ENCODE assay signal across 11 cellular contexts in the genomic region with DNA sequence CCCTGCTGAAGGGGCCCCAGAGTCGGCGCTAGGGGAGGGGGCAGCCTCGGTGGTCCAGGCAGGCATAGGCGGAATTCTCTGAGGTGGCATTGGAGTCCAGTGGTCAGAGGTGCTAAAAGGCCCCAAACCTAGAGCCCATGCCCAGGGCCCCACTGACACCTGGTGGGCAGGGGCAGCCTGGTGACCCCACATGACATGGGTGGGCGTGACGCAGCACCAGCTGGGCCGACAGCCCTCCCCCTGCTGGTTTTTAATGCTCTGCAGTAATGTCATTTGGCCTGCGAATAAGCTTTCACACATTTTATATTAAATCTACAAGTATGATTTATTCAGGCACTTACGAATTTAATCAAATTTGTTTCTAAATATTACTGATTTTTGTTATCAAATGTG. TPM values are rescaled to one million over a fixed set of nuclear protein-coding genes. Genes with fewer than 3 reads are reported as not detected.
DNase-seq lines count a peak whose midpoint lies in the region; ATAC-seq and TF ChIP-seq lines count a peak whose summit lies in the region.
"Had no signal": no experiment of that assay in that cellular context is flagged by ENCODE, and none has a peak within 500 bp of the region (broad histone marks: within the 10 kb centered on the region; RNA-seq: fewer than 3 reads in every experiment).

No MANE protein-coding gene starts in this region.

- no peak overlapping the region for H3K23ac ChIP-seq in IMR-90 (ENCODE audit: low read depth, low read length)

- no peak overlapping the region for H3K4me2 ChIP-seq in IMR-90 (ENCODE audit: low read depth, low read length)

- CTCF ChIA-PET in activated CD4-positive, alpha-beta memory T cell treated with anti-CD3 and anti-CD28 coated beads, Interleukin-2, amount 10 ng/mL, durations not matched to agents 7 days and 5 days (lab: Charles Lee) = no interaction called here
- CTCF ChIA-PET in activated CD4-positive, alpha-beta memory T cell treated with anti-CD3 and anti-CD28 coated beads for 36 hours (lab: Charles Lee) = no interaction called here
- CTCF ChIA-PET in IMR-90 (lab: Yijun Ruan, JAX) = interaction anchor here (1.3 kb wide), 1 partner anchor 18 kb away, joined by 3 read pairs; no protein-coding TSS in a partner anchor

- no peak overlapping the region for H3K27ac Mint-ChIP-seq in activated CD4-positive, alpha-beta memory T cell treated with anti-CD3 and anti-CD28 coated beads, Interleukin-2, amount 10 ng/mL, durations not matched to agents 7 days and 5 days
- H3K27ac Mint-ChIP-seq in activated CD4-positive, alpha-beta memory T cell treated with anti-CD3 and anti-CD28 coated beads for 36 hours = no peak overlapping the region
- peak overlapping the region; percentile 98 for H3K27ac Mint-ChIP-seq in dendritic cell treated with granulocyte-macrophage colony-stimulating factor and Interleukin-4, amounts not matched to agents 40 ng/mL and 50 ng/mL, for 4 days
- no peak overlapping the region for H3K27ac Mint-ChIP-seq in progenitor cell of endocrine pancreas

- peak overlapping the region; percentile 95 for H3K4me3 Mint-ChIP-seq in activated CD4-positive, alpha-beta memory T cell treated with anti-CD3 and anti-CD28 coated beads, Interleukin-2, amount 10 ng/mL, durations not matched to agents 7 days and 5 days
- H3K4me3 Mint-ChIP-seq in activated CD4-positive, alpha-beta memory T cell treated with anti-CD3 and anti-CD28 coated beads for 36 hours = no peak overlapping the region
- H3K4me3 Mint-ChIP-seq in dendritic cell treated with granulocyte-macrophage colony-stimulating factor and Interleukin-4, amounts not matched to agents 40 ng/mL and 50 ng/mL, for 4 days = no peak overlapping the region
- peak overlapping the region; percentile 92 for H3K4me3 Mint-ChIP-seq in progenitor cell of endocrine pancreas (ENCODE audit: low read depth)

- no peaks in the 10 kb centered on the region for H3K27me3 ChIP-seq in IMR-90 (ENCODE audit: control insufficient read depth, insufficient read depth, low read length)
- no peaks in the 10 kb centered on the region for H3K27me3 ChIP-seq in BE2C
- H3K27me3 ChIP-seq: left lung had no signal

- peaks cover 10% of the 10 kb centered on the region for H3K9me1 ChIP-seq in IMR-90 (ENCODE audit: insufficient read depth, low read length)

- H2AK5ac ChIP-seq in IMR-90 (ENCODE audit: low read depth, low read length) = no peak overlapping the region

- BruUV-seq in IMR-90 (replicated peaks; lab: Mats Ljungman, UMichigan) = no TSS peak

- no peak overlapping the region for H2BK15ac ChIP-seq in IMR-90 (ENCODE audit: low read depth, low read length)

- no peak overlapping the region for H2AFZ ChIP-seq in IMR-90 (replicated peaks; ENCODE audit: low read length, poor library complexity)

- no peak overlapping the region for H4K91ac ChIP-seq in IMR-90 (ENCODE audit: insufficient read depth, low read depth, low read length)

- no peak overlapping the region for H4K8ac ChIP-seq in IMR-90 (ENCODE audit: low read depth in 2 of 2, low read length in 2 of 2)

- H4K20me1 ChIP-seq in IMR-90 (ENCODE audit: insufficient read depth, low read length) = peaks cover 45% of the 10 kb centered on the region

- peaks cover 20% of the 10 kb centered on the region for H3K36me3 Mint-ChIP-seq in activated CD4-positive, alpha-beta memory T cell treated with anti-CD3 and anti-CD28 coated beads, Interleukin-2, amount 10 ng/mL, durations not matched to agents 7 days and 5 days (ENCODE audit: low read depth)
- peaks cover 17% of the 10 kb centered on the region for H3K36me3 Mint-ChIP-seq in activated CD4-positive, alpha-beta memory T cell treated with anti-CD3 and anti-CD28 coated beads for 36 hours
- H3K36me3 Mint-ChIP-seq in dendritic cell treated with granulocyte-macrophage colony-stimulating factor and Interleukin-4, amounts not matched to agents 40 ng/mL and 50 ng/mL, for 4 days (ENCODE audit: low read depth) = peaks cover 53% of the 10 kb centered on the region
- H3K36me3 Mint-ChIP-seq in progenitor cell of endocrine pancreas (ENCODE audit: insufficient read depth) = no peaks in the 10 kb centered on the region

- no peak overlapping the region for H4K5ac ChIP-seq in IMR-90 (ENCODE audit: low read depth, low read length)

- TF ChIP-seq POLR2A in IMR-90 (IDR thresholded peaks at IDR 0.05; ENCODE audit: low read depth, low read length) = no peak

- H2BK120ac ChIP-seq in IMR-90 (ENCODE audit: low read depth, low read length) = no peak overlapping the region

- intact Hi-C loops in activated CD4-positive, alpha-beta memory T cell treated with anti-CD3 and anti-CD28 coated beads for 36 hours (cut with micrococcal nuclease) = no loop called here
- intact Hi-C loops in IMR-90 (cut with micrococcal nuclease) = no loop called here
- intact Hi-C loops in dendritic cell treated with granulocyte-macrophage colony-stimulating factor and Interleukin-4, amounts not matched to agents 40 ng/mL and 50 ng/mL, for 4 days (cut with micrococcal nuclease) = no loop called here

- POLR2A ChIA-PET in activated CD4-positive, alpha-beta memory T cell treated with anti-CD3 and anti-CD28 coated beads, Interleukin-2, amount 10 ng/mL, durations not matched to agents 7 days and 5 days (lab: Charles Lee) = interaction anchor here (1.1 to 4.1 kb wide), 7 partner anchors 8 to 70 kb away, joined by 3 to 43 read pairs (median 5); a partner anchor contains a TSS
- POLR2A ChIA-PET in activated CD4-positive, alpha-beta memory T cell treated with anti-CD3 and anti-CD28 coated beads for 36 hours (lab: Charles Lee) = interaction anchor here (2.3 kb wide), 1 partner anchor 19 kb away, joined by 12 read pairs; a partner anchor contains a TSS
- POLR2A ChIA-PET in IMR-90 (lab: Charles Lee; ENCODE audit: unreplicated experiment) = no interaction called here

- no peak overlapping the region for H2BK20ac ChIP-seq in IMR-90 (ENCODE audit: low read depth, low read length)

- no peaks in the 10 kb centered on the region for H3K9me3 Mint-ChIP-seq in activated CD4-positive, alpha-beta memory T cell treated with anti-CD3 and anti-CD28 coated beads, Interleukin-2, amount 10 ng/mL, durations not matched to agents 7 days and 5 days
- H3K9me3 Mint-ChIP-seq in activated CD4-positive, alpha-beta memory T cell treated with anti-CD3 and anti-CD28 coated beads for 36 hours = no peaks in the 10 kb centered on the region
- no peaks in the 10 kb centered on the region for H3K9me3 Mint-ChIP-seq in dendritic cell treated with granulocyte-macrophage colony-stimulating factor and Interleukin-4, amounts not matched to agents 40 ng/mL and 50 ng/mL, for 4 days
- no peaks in the 10 kb centered on the region for H3K9me3 Mint-ChIP-seq in progenitor cell of endocrine pancreas (ENCODE audit: low read depth)

- in situ Hi-C loops in IMR-90 (cut with MboI; ENCODE audit: low sequenced_read_pairs) = loop anchor here (10.0 kb wide), 1 partner anchor 155 kb away; a partner anchor contains a TSS
- in situ Hi-C loops in ACHN (cut with HindIII; ENCODE audit: low pct_ligation_motif_present, low pct_unique_long_range_greater_than_20kb, low sequenced_read_pairs) = no loop called here

- no peak overlapping the region for H2BK5ac ChIP-seq in IMR-90 (ENCODE audit: low read depth, low read length, poor library complexity, severe bottlenecking)

- no peak for DNase-seq in activated CD4-positive, alpha-beta memory T cell treated with anti-CD3 and anti-CD28 coated beads, Interleukin-2, amount 10 ng/mL, durations not matched to agents 7 days and 5 days
- DNase-seq in activated CD4-positive, alpha-beta memory T cell treated with anti-CD3 and anti-CD28 coated beads for 36 hours = no peak
- no peak for DNase-seq in IMR-90
- no peak for DNase-seq in progenitor cell of endocrine pancreas (ENCODE audit: low spot score, unreplicated experiment)
- no peak for DNase-seq in ACHN
- DNase-seq in cerebellar nuclear complex (lab: John Stamatoyannopoulos, UW) = no peak
- no peak for DNase-seq in BE2C
- DNase-seq: left lung, NCI-H1105, NCI-H524 had no signal

- peaks cover 6 to 34% of the 10 kb centered on the region in 2 experiments; a peak in 3 of 4 replicates for H3K79me1 ChIP-seq in IMR-90 (ENCODE audit: low read depth in 1 of 2, low read length in 2 of 2)

- no peaks in the 10 kb centered on the region for H3K27me3 Mint-ChIP-seq in activated CD4-positive, alpha-beta memory T cell treated with anti-CD3 and anti-CD28 coated beads, Interleukin-2, amount 10 ng/mL, durations not matched to agents 7 days and 5 days
- H3K27me3 Mint-ChIP-seq in activated CD4-positive, alpha-beta memory T cell treated with anti-CD3 and anti-CD28 coated beads for 36 hours = no peaks in the 10 kb centered on the region
- no peaks in the 10 kb centered on the region for H3K27me3 Mint-ChIP-seq in dendritic cell treated with granulocyte-macrophage colony-stimulating factor and Interleukin-4, amounts not matched to agents 40 ng/mL and 50 ng/mL, for 4 days
- H3K27me3 Mint-ChIP-seq in progenitor cell of endocrine pancreas = no peaks in the 10 kb centered on the region

- H3K4me3 ChIP-seq in IMR-90 (ENCODE audit: insufficient read depth, low read depth, low read length) (no peak overlapping the region), BE2C (ENCODE audit: low read depth, low read length) (no peak overlapping the region)

- peaks cover 5% of the 10 kb centered on the region; the same call in 1 of the 2 replicates for H3K36me3 ChIP-seq in IMR-90 (ENCODE audit: control insufficient read depth, insufficient read depth, low read length)
- peaks cover 9% of the 10 kb centered on the region for H3K36me3 ChIP-seq in BE2C
- H3K36me3 ChIP-seq: left lung had no signal

- no peak overlapping the region for H3K9ac ChIP-seq in IMR-90 (ENCODE audit: low read depth, low read length)

- no peak for TF ChIP-seq CTCF in IMR-90 (conservative IDR thresholded peaks at IDR 0.05; ENCODE audit: low read depth, low read length)
- no peak for TF ChIP-seq CTCF in progenitor cell of endocrine pancreas (IDR thresholded peaks at IDR 0.05; ENCODE audit: unreplicated experiment)
- no peak for TF ChIP-seq CTCF in BE2C (IDR thresholded peaks at IDR 0.05; ENCODE audit: low read depth, low read length)

- no peak overlapping the region for H3K14ac ChIP-seq in IMR-90 (replicated peaks; ENCODE audit: low read depth, low read length)

- ATAC-seq in IMR-90 (ENCODE audit: low read depth) = no peak
- ATAC-seq: left lung had no signal

- dilution Hi-C loops in IMR-90 (cut with HindIII; ENCODE audit: low sequenced_read_pairs, unreplicated experiment) = no loop called here

- H3K4me1 Mint-ChIP-seq in activated CD4-positive, alpha-beta memory T cell treated with anti-CD3 and anti-CD28 coated beads, Interleukin-2, amount 10 ng/mL, durations not matched to agents 7 days and 5 days = peaks cover 31% of the 10 kb centered on the region
- peaks cover 28% of the 10 kb centered on the region for H3K4me1 Mint-ChIP-seq in activated CD4-positive, alpha-beta memory T cell treated with anti-CD3 and anti-CD28 coated beads for 36 hours (ENCODE audit: low read depth)
- peaks cover 52% of the 10 kb centered on the region for H3K4me1 Mint-ChIP-seq in dendritic cell treated with granulocyte-macrophage colony-stimulating factor and Interleukin-4, amounts not matched to agents 40 ng/mL and 50 ng/mL, for 4 days (ENCODE audit: low read depth)
- H3K4me1 Mint-ChIP-seq in progenitor cell of endocrine pancreas (ENCODE audit: low read depth) = peaks cover 16% of the 10 kb centered on the region

- WGBS in IMR-90 (ENCODE audit: extremely low coverage in 2 of 2, insufficient read length in 1 of 2), 2 experiments = 94% methylated on average over 3 of the region's 9 CpGs; no CpG with 5 or more reads in 1 of the 2 experiments

- no peak for TF ChIP-seq RAD21 in IMR-90 (IDR thresholded peaks at IDR 0.05; ENCODE audit: low read length)

- no peak overlapping the region for H3K27ac ChIP-seq in IMR-90 (ENCODE audit: insufficient read depth, low read length)
- H3K27ac ChIP-seq: left lung had no signal

- H3K56ac ChIP-seq in IMR-90 (ENCODE audit: extremely low read depth, insufficient read depth, low read length) = no peak overlapping the region

- H3K18ac ChIP-seq in IMR-90 (ENCODE audit: low read depth, low read length) = no peak overlapping the region

- H3K9me3 ChIP-seq in IMR-90 (ENCODE audit: control insufficient read depth, insufficient read depth, low read length) = no peaks in the 10 kb centered on the region
- H3K9me3 ChIP-seq in BE2C = no peaks in the 10 kb centered on the region
- H3K9me3 ChIP-seq: left lung had no signal

- H2AK9ac ChIP-seq in IMR-90 (replicated peaks; ENCODE audit: low read depth, low read length, poor library complexity) = peak overlapping the region; percentile 94

- H3K4me1 ChIP-seq in IMR-90 (ENCODE audit: control insufficient read depth, insufficient read depth, low read length) (peaks cover 8% of the 10 kb centered on the region), BE2C (no peaks in the 10 kb centered on the region)

- H3K4ac ChIP-seq in IMR-90 (ENCODE audit: low read depth, low read length) = no peak overlapping the region

RNA-seq across cellular contexts. Expression of a gene that starts 2.1 kb away (rescaled TPM):
- 100 to 1,000 TPM; 218 to 222 TPM for total RNA-seq in activated CD4-positive, alpha-beta memory T cell treated with anti-CD3 and anti-CD28 coated beads, Interleukin-2, amount 10 ng/mL, durations not matched to agents 7 days and 5 days
- 100 to 1,000 TPM; 292 to 294 TPM for total RNA-seq in activated CD4-positive, alpha-beta memory T cell treated with anti-CD3 and anti-CD28 coated beads for 36 hours
- 57.5 and 65.0 TPM in 2 replicates for total RNA-seq in IMR-90 (2012; rRNA removed)
- 192 and 194 TPM in 2 replicates for polyA plus RNA-seq in IMR-90 (2012; rRNA removed)
- polyA plus RNA-seq in IMR-90 (2012; cell fraction: cytosol; rRNA removed) = 216 and 218 TPM in 2 replicates
- 233 and 331 TPM in 2 replicates for polyA plus RNA-seq in IMR-90 (2012; cell fraction: nucleus; rRNA removed; ENCODE audit: low replicate concordance)
- 231 and 237 TPM in 2 replicates for total RNA-seq in progenitor cell of endocrine pancreas
- 443 TPM for polyA plus RNA-seq in BE2C (2012; ENCODE audit: insufficient read depth, insufficient read length, low read depth)

RNA-seq across cellular contexts. Expression of a gene that starts 18.7 kb away (rescaled TPM):
- 10 to 100 TPM; 43.0 to 44.8 TPM for total RNA-seq in activated CD4-positive, alpha-beta memory T cell treated with anti-CD3 and anti-CD28 coated beads, Interleukin-2, amount 10 ng/mL, durations not matched to agents 7 days and 5 days
- total RNA-seq in activated CD4-positive, alpha-beta memory T cell treated with anti-CD3 and anti-CD28 coated beads for 36 hours = 10 to 100 TPM; 50.7 to 52.5 TPM
- total RNA-seq in IMR-90 (2012; rRNA removed) = 20.3 TPM in 2 replicates
- 30.1 and 42.0 TPM in 2 replicates for polyA plus RNA-seq in IMR-90 (2012; rRNA removed)
- 23.4 and 54.6 TPM in 2 replicates for polyA plus RNA-seq in IMR-90 (2012; cell fraction: cytosol; rRNA removed)
- polyA plus RNA-seq in IMR-90 (2012; cell fraction: nucleus; rRNA removed; ENCODE audit: low replicate concordance) = 26.2 and 57.7 TPM in 2 replicates
- 69.2 and 72.6 TPM in 2 replicates for total RNA-seq in progenitor cell of endocrine pancreas
- 89.8 TPM for polyA plus RNA-seq in BE2C (2012; ENCODE audit: insufficient read depth, insufficient read length, low read depth)

RNA-seq across cellular contexts. Expression of a gene that starts 33.8 kb away (rescaled TPM):
- total RNA-seq in activated CD4-positive, alpha-beta memory T cell treated with anti-CD3 and anti-CD28 coated beads, Interleukin-2, amount 10 ng/mL, durations not matched to agents 7 days and 5 days = 1 to 10 TPM; 2.0 to 2.3 TPM
- under 1 TPM; 0.63 to 0.67 TPM for total RNA-seq in activated CD4-positive, alpha-beta memory T cell treated with anti-CD3 and anti-CD28 coated beads for 36 hours
- total RNA-seq in IMR-90 (2012; rRNA removed) (0.18 and 0.28 TPM in 2 replicates), progenitor cell of endocrine pancreas (1.7 and 2.1 TPM in 2 replicates)
- 0.75 and 1.5 TPM in 2 replicates for polyA plus RNA-seq in IMR-90 (2012; rRNA removed)
- polyA plus RNA-seq in IMR-90 (2012; cell fraction: cytosol; rRNA removed) = 0.51 and 0.56 TPM in 2 replicates
- polyA plus RNA-seq in IMR-90 (2012; cell fraction: nucleus; rRNA removed; ENCODE audit: low replicate concordance) = 2.6 and 7.5 TPM in 2 replicates
- 16.2 TPM for polyA plus RNA-seq in BE2C (2012; ENCODE audit: insufficient read depth, insufficient read length, low read depth)

RNA-seq across cellular contexts. Expression of a gene that starts 46.7 kb away (rescaled TPM):
- 10 to 100 TPM; 26.3 to 29.4 TPM for total RNA-seq in activated CD4-positive, alpha-beta memory T cell treated with anti-CD3 and anti-CD28 coated beads, Interleukin-2, amount 10 ng/mL, durations not matched to agents 7 days and 5 days
- total RNA-seq in activated CD4-positive, alpha-beta memory T cell treated with anti-CD3 and anti-CD28 coated beads for 36 hours = 10 to 100 TPM; 19.3 to 19.6 TPM
- total RNA-seq in IMR-90 (2012; rRNA removed) = 13.1 and 25.0 TPM in 2 replicates
- 33.0 and 39.6 TPM in 2 replicates for polyA plus RNA-seq in IMR-90 (2012; rRNA removed)
- polyA plus RNA-seq in IMR-90 (2012; cell fraction: cytosol; rRNA removed) = 14.6 and 22.6 TPM in 2 replicates
- 129 and 420 TPM in 2 replicates for polyA plus RNA-seq in IMR-90 (2012; cell fraction: nucleus; rRNA removed; ENCODE audit: low replicate concordance)
- total RNA-seq in progenitor cell of endocrine pancreas = 30.9 and 33.7 TPM in 2 replicates
- polyA plus RNA-seq in BE2C (2012; ENCODE audit: insufficient read depth, insufficient read length, low read depth) = 160 TPM

RNA-seq across cellular contexts. Expression of a gene that starts 55.4 kb away (rescaled TPM):
- total RNA-seq in activated CD4-positive, alpha-beta memory T cell treated with anti-CD3 and anti-CD28 coated beads, Interleukin-2, amount 10 ng/mL, durations not matched to agents 7 days and 5 days = 10 to 100 TPM; 17.9 to 19.2 TPM
- total RNA-seq in activated CD4-positive, alpha-beta memory T cell treated with anti-CD3 and anti-CD28 coated beads for 36 hours = 10 to 100 TPM; 19.3 to 19.5 TPM
- total RNA-seq in IMR-90 (2012; rRNA removed) (4.1 and 5.8 TPM in 2 replicates), progenitor cell of endocrine pancreas (28.5 and 30.6 TPM in 2 replicates)
- polyA plus RNA-seq in IMR-90 (2012; rRNA removed) = 9.4 and 13.5 TPM in 2 replicates
- 4.6 and 13.7 TPM in 2 replicates for polyA plus RNA-seq in IMR-90 (2012; cell fraction: cytosol; rRNA removed)
- polyA plus RNA-seq in IMR-90 (2012; cell fraction: nucleus; rRNA removed; ENCODE audit: low replicate concordance) = 17.4 and 43.8 TPM in 2 replicates
- polyA plus RNA-seq in BE2C (2012; ENCODE audit: insufficient read depth, insufficient read length, low read depth) = 70.4 TPM

Comparison
In these comparisons a context has a peak if more than half of its experiments do, and no peak if none do; other contexts are left out.
1. H3K4me3 Mint-ChIP-seq: peak in activated CD4-positive, alpha-beta memory T cell treated with anti-CD3 and anti-CD28 coated beads, Interleukin-2, amount 10 ng/mL, durations not matched to agents 7 days and 5 days (single experiment) and progenitor cell of endocrine pancreas (single experiment); none in activated CD4-positive, alpha-beta memory T cell treated with anti-CD3 and anti-CD28 coated beads for 36 hours (single experiment) and dendritic cell treated with granulocyte-macrophage colony-stimulating factor and Interleukin-4, amounts not matched to agents 40 ng/mL and 50 ng/mL, for 4 days (single experiment).